In the genomic region with DNA sequence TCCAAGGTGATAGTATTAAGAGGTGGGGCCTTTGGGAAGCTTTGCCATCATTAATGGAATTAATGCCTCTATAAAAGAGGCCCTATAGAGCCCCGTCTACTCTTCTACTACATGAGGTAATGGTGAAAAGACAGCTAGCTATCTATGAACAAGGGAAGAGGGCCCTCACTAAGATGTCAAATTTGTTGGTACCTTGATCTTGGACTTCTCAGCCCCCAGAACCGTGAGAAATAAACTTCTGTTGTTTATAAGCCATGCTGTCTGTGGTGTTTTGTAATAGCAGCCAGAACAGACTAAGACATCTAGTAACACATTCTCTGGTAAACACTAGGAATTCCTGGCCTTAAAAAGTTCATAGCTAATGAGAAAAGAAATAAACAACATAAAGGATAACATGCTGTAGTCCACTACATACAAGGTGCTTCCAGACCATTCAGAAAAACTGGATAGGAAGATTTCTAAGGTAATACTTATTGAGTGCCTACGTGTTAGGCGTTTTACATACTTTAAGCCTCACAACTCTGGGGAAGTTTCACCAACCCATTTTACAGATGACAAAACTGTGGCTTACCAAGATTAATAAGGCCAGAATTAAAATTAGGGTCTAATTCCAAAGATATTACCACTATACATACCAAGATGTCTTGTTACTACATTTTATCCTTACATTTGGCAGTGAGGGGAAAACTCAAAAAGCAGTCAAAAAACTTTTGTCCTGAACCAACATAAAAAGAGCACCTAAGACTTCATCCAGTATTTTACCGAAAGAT, we compare ENCODE assay signal across 12 cellular contexts. TPM values are rescaled to one million over a fixed set of nuclear protein-coding genes. Genes with fewer than 3 reads are reported as not detected.
DNase-seq lines count a peak whose midpoint lies in the region; ATAC-seq, FAIRE-seq and TF ChIP-seq lines count a peak whose summit lies in the region.
"Had no signal": no experiment of that assay in that cellular context is flagged by ENCODE, and none has a peak within 500 bp of the region (broad histone marks: within the 10 kb centered on the region; RNA-seq: fewer than 3 reads in every experiment).

No MANE protein-coding gene starts in this region.

- FAIRE-seq in GM12892 (lab: Jason Lieb, UNC): peak; percentile 30

- H2BK15ac ChIP-seq in mesenchymal stem cell (ENCODE audit: low read depth, poor library complexity, severe bottlenecking): no peak overlapping the region

- H3K79me1 ChIP-seq in mesenchymal stem cell (replicated peaks; ENCODE audit: low read length, poor library complexity, severe bottlenecking): peaks cover 4% of the 10 kb centered on the region

- H4K8ac ChIP-seq in mesenchymal stem cell (ENCODE audit: low read length): no peak overlapping the region

- H3K4me1 ChIP-seq in mesenchymal stem cell (ENCODE audit: control insufficient read depth, insufficient read depth, low read depth, low read length): no peaks in the 10 kb centered on the region
- H3K4me1 ChIP-seq in colonic mucosa: peaks cover 17% of the 10 kb centered on the region

- no peak for ATAC-seq in HG02623 (IDR thresholded peaks at IDR 0.05; ENCODE audit: unreplicated experiment)
- ATAC-seq in GM19035 (IDR thresholded peaks at IDR 0.05; ENCODE audit: unreplicated experiment): no peak

- H3K14ac ChIP-seq in mesenchymal stem cell (ENCODE audit: low read length in 2 of 2): no peak overlapping the region

- H3K36me3 Mint-ChIP-seq in activated naive CD8-positive, alpha-beta T cell treated with anti-CD3 and anti-CD28 coated beads for 36 hours: peaks cover 40% of the 10 kb centered on the region

- no peak overlapping the region for H3K27ac Mint-ChIP-seq in activated naive CD8-positive, alpha-beta T cell treated with anti-CD3 and anti-CD28 coated beads for 36 hours

- no peak overlapping the region for H2AFZ ChIP-seq in mesenchymal stem cell (ENCODE audit: low read depth, low read length)

- H2AK5ac ChIP-seq in mesenchymal stem cell (ENCODE audit: low read length, severe bottlenecking): no peak overlapping the region

- no peak for TF ChIP-seq POLR2A in GM12892 (IDR thresholded peaks at IDR 0.05; ENCODE audit: low read depth, low read length)

- H4K91ac ChIP-seq in mesenchymal stem cell (ENCODE audit: low read length): no peak overlapping the region

- H3K27me3 Mint-ChIP-seq in activated naive CD8-positive, alpha-beta T cell treated with anti-CD3 and anti-CD28 coated beads for 36 hours: no peaks in the 10 kb centered on the region

- peak; percentile 15 for DNase-seq in AG10803 (ENCODE audit: low read depth)
- DNase-seq in GM12892 (ENCODE audit: insufficient read length): no peak
- DNase-seq in activated naive CD8-positive, alpha-beta T cell treated with anti-CD3 and anti-CD28 coated beads for 36 hours: no peak
- peak; percentile 41 for DNase-seq in mesenchymal stem cell
- no peak for DNase-seq in colonic mucosa
- no peak for DNase-seq in NCI-H510A (lab: John Stamatoyannopoulos, UW)
- DNase-seq: C1 segment of cervical spinal cord, KBM-7, NCI-H2081 treated with DMSO at 0.1 percent for 48 hours, ovary had no signal

- H3K23ac ChIP-seq in mesenchymal stem cell (ENCODE audit: low read length in 2 of 2): no peak overlapping the region

- no peak overlapping the region for H3K27ac ChIP-seq in mesenchymal stem cell (ENCODE audit: low read length, poor library complexity, severe bottlenecking)
- H3K27ac ChIP-seq in colonic mucosa: no peak overlapping the region
- H3K27ac ChIP-seq: ovary had no signal

- H3K9me3 Mint-ChIP-seq in activated naive CD8-positive, alpha-beta T cell treated with anti-CD3 and anti-CD28 coated beads for 36 hours: peaks cover 2% of the 10 kb centered on the region

- intact Hi-C loops in colonic mucosa (cut with DNase I): loop anchor here (10.0 kb wide), 2 partner anchors 61 to 481 kb away; partner anchors contain the start of genes SNRPN and SNURF

- H3K4me3 ChIP-seq in AG10803 (ENCODE audit: low read length) (no peak overlapping the region), mesenchymal stem cell (ENCODE audit: insufficient read depth in 1 of 2, low read depth in 1 of 2, low read length in 2 of 2) (peak overlapping the region in 1 of 2 experiments; percentile 88), colonic mucosa (no peak overlapping the region)
- H3K4me3 ChIP-seq: ovary had no signal

- H3K9ac ChIP-seq in mesenchymal stem cell (ENCODE audit: low read length): peak overlapping the region; percentile 97
- H3K9ac ChIP-seq in colonic mucosa (ENCODE audit: low read depth in 2 of 2, low read length in 2 of 2): no peak overlapping the region

- H2BK120ac ChIP-seq in mesenchymal stem cell (ENCODE audit: low read depth, low read length): no peak overlapping the region

- no peak overlapping the region for H3K18ac ChIP-seq in mesenchymal stem cell (ENCODE audit: low read depth in 1 of 2, low read length in 2 of 2)

- peak overlapping the region; percentile 72 for H3K4me3 Mint-ChIP-seq in activated naive CD8-positive, alpha-beta T cell treated with anti-CD3 and anti-CD28 coated beads for 36 hours

- H2BK12ac ChIP-seq in mesenchymal stem cell (ENCODE audit: low read length in 2 of 2): no peak overlapping the region

- no peak overlapping the region for H3K4me2 ChIP-seq in mesenchymal stem cell (ENCODE audit: low read length, poor library complexity, severe bottlenecking)

- H3K9me3 ChIP-seq in mesenchymal stem cell (ENCODE audit: control insufficient read depth, low read length) (no peaks in the 10 kb centered on the region), colonic mucosa (no peaks in the 10 kb centered on the region)
- H3K9me3 ChIP-seq: ovary had no signal

- WGBS in mesenchymal stem cell: 95% methylated on average over 4 of the region's 5 CpGs

- peaks cover 50% of the 10 kb centered on the region for H3K4me1 Mint-ChIP-seq in activated naive CD8-positive, alpha-beta T cell treated with anti-CD3 and anti-CD28 coated beads for 36 hours

- H3K4ac ChIP-seq in mesenchymal stem cell (ENCODE audit: low read depth in 1 of 2, low read length in 2 of 2): no peak overlapping the region

- TF ChIP-seq CTCF in AG10803 (conservative IDR thresholded peaks at IDR 0.05; ENCODE audit: low read length) (no peak), colonic mucosa (IDR thresholded peaks at IDR 0.05) (no peak)

- H3K27me3 ChIP-seq in mesenchymal stem cell (ENCODE audit: control insufficient read depth in 1 of 2, insufficient read depth in 1 of 2, low read length in 2 of 2) (no peaks in the 10 kb centered on the region), colonic mucosa (no peaks in the 10 kb centered on the region)
- H3K27me3 ChIP-seq: ovary had no signal

- H2BK5ac ChIP-seq in mesenchymal stem cell (ENCODE audit: low read depth, low read length, poor library complexity, severe bottlenecking): no peak overlapping the region

- H3K36me3 ChIP-seq in mesenchymal stem cell (ENCODE audit: control insufficient read depth in 1 of 2, insufficient read depth in 2 of 2, low read depth in 1 of 2, low read length in 2 of 2): peaks cover 0 to 3% of the 10 kb centered on the region in 2 experiments
- no peaks in the 10 kb centered on the region for H3K36me3 ChIP-seq in colonic mucosa
- H3K36me3 ChIP-seq: ovary had no signal

RNA-seq across cellular contexts. Expression of gene UBE3A, which starts 3.2 kb away (rescaled TPM):
- 37.5 TPM for polyA plus RNA-seq in GM12892 (2012; ENCODE audit: missing spikeins)
- total RNA-seq in activated naive CD8-positive, alpha-beta T cell treated with anti-CD3 and anti-CD28 coated beads for 36 hours: 100 to 1,000 TPM; 122 to 125 TPM
- polyA plus RNA-seq in mesenchymal stem cell (2013, experiment 1 of 2): 36.5 TPM
- 42.1 TPM for polyA plus RNA-seq in mesenchymal stem cell (2013, experiment 2 of 2)
- total RNA-seq in colonic mucosa: 10 to 100 TPM; 83.9 to 92.2 TPM

Comparison
In these comparisons a context has a peak if more than half of its experiments do, and no peak if none do; other contexts are left out.
1. DNase-seq: peak in AG10803 (single experiment) and mesenchymal stem cell (single experiment); none in GM12892 (single experiment), activated naive CD8-positive, alpha-beta T cell treated with anti-CD3 and anti-CD28 coated beads for 36 hours (single experiment), colonic mucosa (single experiment) and NCI-H510A (single experiment).